Comparison of ENCODE assay signal across 21 cellular contexts in the genomic region with DNA sequence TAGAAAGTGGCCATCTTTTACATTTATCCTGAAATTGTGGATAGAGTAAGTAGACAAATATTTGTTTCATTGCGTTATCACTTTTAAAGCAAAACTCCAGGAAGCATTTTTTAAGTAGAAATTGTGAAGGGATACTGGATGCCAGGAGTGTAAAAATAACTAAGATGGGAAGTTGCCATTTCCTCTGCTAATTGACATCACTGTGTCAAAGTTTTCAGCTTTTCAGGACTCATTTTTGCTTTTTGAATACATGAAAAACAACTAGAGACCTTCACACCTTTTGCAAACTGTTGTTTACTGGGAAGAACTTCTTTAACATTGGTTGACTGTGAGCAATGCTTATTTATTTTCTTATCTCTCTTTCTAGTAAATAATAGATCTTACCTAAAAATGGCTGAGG.
"Had no signal": no experiment of that assay in that cellular context is flagged by ENCODE, and none has a peak within 500 bp of the region (broad histone marks: within the 10 kb centered on the region; RNA-seq: fewer than 3 reads in every experiment).

No MANE protein-coding gene starts in this region.

- FAIRE-seq: kidney had no signal

- H3K4me3 ChIP-seq: dorsolateral prefrontal cortex, gastrocnemius medialis, ovary, psoas muscle, sigmoid colon, stomach, thyroid gland had no signal

- H3K36me3 ChIP-seq: gastrocnemius medialis, ovary, sigmoid colon, stomach, thyroid gland had no signal

- H3K36me3 Mint-ChIP-seq: naive thymus-derived CD8-positive, alpha-beta T cell; stimulated activated effector memory CD8-positive, alpha-beta T cell treated with anti-CD3 and anti-CD28 coated beads, Interleukin-12 subunit alpha, Interleukin-12 subunit beta, amount 100 ng/mL, for 72 hours; type B pancreatic cell had no signal

- H3K27ac Mint-ChIP-seq: naive thymus-derived CD8-positive, alpha-beta T cell; stimulated activated effector memory CD8-positive, alpha-beta T cell treated with anti-CD3 and anti-CD28 coated beads, Interleukin-12 subunit alpha, Interleukin-12 subunit beta, amount 100 ng/mL, for 72 hours; type B pancreatic cell had no signal

- H3K9me3 Mint-ChIP-seq: type B pancreatic cell had no signal

- H3K4me1 ChIP-seq: gastrocnemius medialis, psoas muscle had no signal

- H3K27me3 ChIP-seq: dorsolateral prefrontal cortex, gastrocnemius medialis, ovary, sigmoid colon, stomach, thyroid gland had no signal

- H3K27ac ChIP-seq: dorsolateral prefrontal cortex, gastrocnemius medialis, ovary, psoas muscle, sigmoid colon, stomach, thyroid gland had no signal

- H3K4me1 Mint-ChIP-seq: naive thymus-derived CD8-positive, alpha-beta T cell; stimulated activated effector memory CD8-positive, alpha-beta T cell treated with anti-CD3 and anti-CD28 coated beads, Interleukin-12 subunit alpha, Interleukin-12 subunit beta, amount 100 ng/mL, for 72 hours had no signal

- DNase-seq: cortex of kidney; dorsolateral prefrontal cortex; effector CD4-positive, alpha-beta T cell; gastrocnemius medialis; head of caudate nucleus; kidney; naive thymus-derived CD8-positive, alpha-beta T cell; occipital lobe; ovary; posterior cingulate gyrus; psoas muscle; right cardiac atrium; sigmoid colon; stimulated activated CD4-positive, alpha-beta T cell treated with anti-CD3 and anti-CD28 coated beads, Interleukin-2, amount 100 ng/mL, for 24 hours; stimulated activated CD4-positive, alpha-beta T cell treated with anti-CD3 and anti-CD28 coated beads, Interleukin-4, amount 100 ng/mL, for 24 hours; stimulated activated naive CD4-positive, alpha-beta T cell treated with Interleukin-2 at 50 U/mL for 16 hours; stomach; thyroid gland had no signal

- H3K4me3 Mint-ChIP-seq: naive thymus-derived CD8-positive, alpha-beta T cell; stimulated activated effector memory CD8-positive, alpha-beta T cell treated with anti-CD3 and anti-CD28 coated beads, Interleukin-12 subunit alpha, Interleukin-12 subunit beta, amount 100 ng/mL, for 72 hours; type B pancreatic cell had no signal

- ATAC-seq: gastrocnemius medialis; left lobe of liver; naive thymus-derived CD8-positive, alpha-beta T cell; psoas muscle; right cardiac atrium; stimulated activated effector memory CD8-positive, alpha-beta T cell treated with anti-CD3 and anti-CD28 coated beads, Interleukin-12 subunit alpha, Interleukin-12 subunit beta, amount 100 ng/mL, for 72 hours had no signal

- H3K27me3 Mint-ChIP-seq: naive thymus-derived CD8-positive, alpha-beta T cell had no signal

- H3K9me3 ChIP-seq: gastrocnemius medialis, ovary, psoas muscle, sigmoid colon, stomach, thyroid gland had no signal
